8 cellular contexts compared by ENCODE assay signal in the genomic region with DNA sequence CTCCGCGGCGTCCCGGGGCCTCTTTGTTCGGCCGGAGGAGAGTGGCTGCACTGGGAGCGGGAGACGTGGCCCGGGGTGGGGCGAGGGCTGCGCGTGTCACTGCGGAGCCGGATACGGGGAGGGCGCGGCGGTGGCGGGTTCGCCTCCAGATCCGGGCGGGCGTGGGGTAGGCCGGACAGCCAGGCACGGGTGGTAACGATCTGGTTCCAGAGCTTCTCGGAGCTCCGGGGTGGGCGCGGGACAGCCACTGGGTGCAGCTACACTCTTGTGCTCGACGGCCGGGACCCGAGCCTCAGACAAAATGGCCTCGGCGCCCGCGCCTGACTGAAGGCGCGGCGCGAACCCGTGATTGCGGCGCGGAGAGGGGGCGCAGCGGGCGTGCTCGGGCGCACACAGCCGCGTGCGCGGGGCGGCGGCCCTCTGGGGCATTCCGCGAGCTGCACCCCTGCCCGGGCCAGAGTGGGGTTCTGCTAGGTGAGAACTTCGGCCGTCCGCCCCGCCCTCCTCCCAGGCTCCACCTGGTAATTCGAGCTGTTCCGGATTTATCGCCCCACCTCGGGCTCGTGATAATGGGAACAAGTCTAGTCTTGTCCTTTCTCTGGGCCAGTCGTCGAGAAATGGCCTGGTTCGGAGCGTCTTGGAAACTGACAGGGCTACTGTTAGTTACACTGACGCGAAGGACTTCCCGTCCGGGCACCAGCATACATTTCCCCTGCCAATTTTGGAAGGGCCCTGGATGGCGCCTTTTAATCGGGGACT. TPM values are rescaled to one million over a fixed set of nuclear protein-coding genes. Genes with fewer than 3 reads are reported as not detected.
A peak's percentile ranks its signal among the peaks of the same experiment; 100 is the strongest.
DNase-seq lines count a peak whose midpoint lies in the region; ATAC-seq and TF ChIP-seq lines count a peak whose summit lies in the region.

No MANE protein-coding gene starts in this region.

- DNase-seq in NK-92 treated with Interleukin-12 subunit alpha and Interleukin-12 subunit beta, amount 100 ng/mL, for 24 hours (lab: John Stamatoyannopoulos, UW) = peak; percentile 69
- DNase-seq in NK-92 (lab: John Stamatoyannopoulos, UW; ENCODE audit: unreplicated experiment) (no peak), NCI-H2029 (lab: John Stamatoyannopoulos, UW) (peak; percentile 61), WERI-Rb-1 (peak; percentile 87), mammary epithelial cell (peak; percentile 95), inferior parietal cortex (ENCODE audit: extremely low spot score) (peak; percentile 54)
- DNase-seq in stimulated activated CD4-positive, alpha-beta T cell treated with anti-CD3 and anti-CD28 coated beads, Interleukin-12 subunit alpha, Interleukin-12 subunit beta, amount 100 ng/mL, for 4 hours = peak; percentile 60

- H3K4me3 ChIP-seq in WERI-Rb-1 (ENCODE audit: low read depth, low read length) = peak overlapping the region; percentile 89
- H3K4me3 ChIP-seq in mammary epithelial cell (replicated peaks in 1 of 3; ENCODE audit: insufficient read depth in 1 of 3, low read depth in 2 of 3, low read length in 3 of 3) = peak overlapping the region; percentile 83 to 92 (median 88)

- peaks cover 59% of the 10 kb centered on the region for H3K79me2 ChIP-seq in mammary epithelial cell (ENCODE audit: insufficient read depth, low read length)

- H3K27ac ChIP-seq in WERI-Rb-1 (peak overlapping the region; percentile 97), mammary epithelial cell (ENCODE audit: insufficient read depth, low read depth, low read length) (peak overlapping the region; percentile 99)

- CTCF ChIA-PET in mammary epithelial cell (lab: Charles Lee; ENCODE audit: low non-redundant PET) = interaction anchor here (0.8 kb wide), 1 partner anchor 218 kb away, joined by 5 read pairs; no protein-coding TSS in a partner anchor

- peaks cover 13% of the 10 kb centered on the region for H4K20me1 ChIP-seq in mammary epithelial cell (ENCODE audit: insufficient read depth, low read length)

- H3K4me1 ChIP-seq in mammary epithelial cell (ENCODE audit: insufficient read depth, low read length) = peaks cover 18% of the 10 kb centered on the region

- no peaks in the 10 kb centered on the region for H3K9me3 ChIP-seq in WERI-Rb-1 (ENCODE audit: severe bottlenecking)
- no peaks in the 10 kb centered on the region for H3K9me3 ChIP-seq in mammary epithelial cell (replicated peaks; ENCODE audit: insufficient read depth, low read length)

- intact Hi-C loops in mammary epithelial cell (cut with micrococcal nuclease) = loop anchor here (1.0 to 5.0 kb wide), 6 partner anchors 37 to 266 kb away; no protein-coding TSS in a partner anchor

- H3K36me3 ChIP-seq in WERI-Rb-1 = peaks cover 42% of the 10 kb centered on the region
- H3K36me3 ChIP-seq in mammary epithelial cell (ENCODE audit: insufficient read depth, low read length) = peaks cover 18% of the 10 kb centered on the region

- peak overlapping the region; percentile 95 for H3K4me2 ChIP-seq in mammary epithelial cell (ENCODE audit: insufficient read depth, low read depth, low read length)

- TSS peak; percentile 42 for BruUV-seq in mammary epithelial cell (replicated peaks; lab: Mats Ljungman, UMichigan)

- WGBS in mammary epithelial cell (ENCODE audit: low coverage, missing lambda C conversion rate) = 0% methylated on average over 4 of the region's 79 CpGs

- peak overlapping the region; percentile 90 for H3K9ac ChIP-seq in mammary epithelial cell (ENCODE audit: insufficient read depth, low read length)

- in situ Hi-C loops in mammary epithelial cell (cut with MboI; ENCODE audit: low sequenced_read_pairs in 2 of 2) = no loop called here

- 0 out of 2 replicates have a peak, but pooled peaks have one; percentile 1 for TF ChIP-seq CTCF in WERI-Rb-1 (IDR thresholded peaks at IDR 0.05; ENCODE audit: low read depth, low read length)
- TF ChIP-seq CTCF in mammary epithelial cell (conservative IDR thresholded peaks at IDR 0.05 in 1 of 2, IDR thresholded peaks at IDR 0.05 in 1 of 2; ENCODE audit: extremely low read depth in 1 of 2, insufficient read depth in 1 of 2, low read depth in 1 of 2, low read length in 2 of 2) = no peak

- H3K27me3 ChIP-seq in WERI-Rb-1 (ENCODE audit: insufficient read depth, low read depth, severe bottlenecking) = no peaks in the 10 kb centered on the region
- H3K27me3 ChIP-seq in mammary epithelial cell (ENCODE audit: insufficient read depth, low read length) = no peaks in the 10 kb centered on the region

- peak; percentile 45 for ATAC-seq in HG02943 (IDR thresholded peaks at IDR 0.05; ENCODE audit: low read depth, unreplicated experiment)

- dilution Hi-C loops in mammary epithelial cell (cut with HindIII; ENCODE audit: low sequenced_read_pairs) = loop anchor here (5.0 kb wide), 1 partner anchor 46 kb away; no protein-coding TSS in a partner anchor

- no peak overlapping the region for H2AFZ ChIP-seq in mammary epithelial cell (ENCODE audit: low read depth, low read length)

RNA-seq across cellular contexts. Expression of gene PTP4A1, which starts 1.0 kb away (rescaled TPM):
- total RNA-seq in mammary epithelial cell = 100 to 1,000 TPM in 1 of 2 donors, 10 to 100 TPM in 1; 90.2 to 175 TPM
- 42.2 TPM for polyA plus RNA-seq in mammary epithelial cell
- polyA minus RNA-seq in mammary epithelial cell = 130 TPM
